In genomic region chr3:58697552-58697951, GRCh38 we compare ENCODE assay signal across 25 cellular contexts. TPM values are rescaled to one million over a fixed set of nuclear protein-coding genes. Genes with fewer than 3 reads are reported as not detected.
DNase-seq lines count a peak whose midpoint lies in the region; ATAC-seq, FAIRE-seq and TF ChIP-seq lines count a peak whose summit lies in the region.
"Had no signal": no experiment of that assay in that cellular context is flagged by ENCODE, and none has a peak within 500 bp of the region (broad histone marks: within the 10 kb centered on the region; RNA-seq: fewer than 3 reads in every experiment).

No MANE protein-coding gene starts in this region.

- ATAC-seq in GM18870 (IDR thresholded peaks at IDR 0.05; ENCODE audit: unreplicated experiment) (peak; percentile 73), GM21529 (IDR thresholded peaks at IDR 0.05; ENCODE audit: unreplicated experiment) (peak; percentile 47), HG03045 (IDR thresholded peaks at IDR 0.05; ENCODE audit: unreplicated experiment) (peak; percentile 43), K562 (no peak), HG02588 (IDR thresholded peaks at IDR 0.05; ENCODE audit: unreplicated experiment) (no peak), HG03196 (IDR thresholded peaks at IDR 0.05; ENCODE audit: unreplicated experiment) (no peak)
- ATAC-seq: activated naive CD8-positive, alpha-beta T cell treated with anti-CD3 and anti-CD28 coated beads, Interleukin-2, amount 50 U/mL, for 24 hours; heart left ventricle; stimulated activated memory B cell treated with anti-CD40 and anti-IgM and Interleukin-4, amounts not matched to agents 10 μg/mL and 1 μg/mL and 100 μg/mL, for 72 hours had no signal

- H3K4me1 ChIP-seq in K562 (replicated peaks in 1 of 2; ENCODE audit: control insufficient read depth in 2 of 2, insufficient read depth in 2 of 2, low read length in 2 of 2): no peaks in the 10 kb centered on the region
- H3K4me1 ChIP-seq: esophagus muscularis mucosa, heart left ventricle had no signal

- in situ Hi-C loops in K562 (cut with MboI): no loop called here

- DNase-seq in K562 (ENCODE audit: extremely low read depth in 1 of 4, low spot score in 3 of 4) (no peak), DMS114 treated with DMSO at 0.1 percent for 48 hours (lab: John Stamatoyannopoulos, UW; ENCODE audit: unreplicated experiment) (no peak), COLO668 (lab: John Stamatoyannopoulos, UW; ENCODE audit: unreplicated experiment) (no peak)
- DNase-seq: activated CD4-positive, alpha-beta memory T cell treated with anti-CD3 and anti-CD28 coated beads, Interleukin-2, amount 10 ng/mL, durations not matched to agents 7 days and 5 days; activated naive CD8-positive, alpha-beta T cell treated with anti-CD3 and anti-CD28 coated beads, Interleukin-2, amount 50 U/mL, for 24 hours; AML-193; dorsolateral prefrontal cortex; heart left ventricle; Kasumi-1; mammary epithelial cell; NCI-H1105 treated with DMSO at 0.1 percent for 48 hours; NK-92 treated with Interleukin-12 subunit alpha and Interleukin-12 subunit beta, amount 100 ng/mL, for 24 hours; trophoblast cell had no signal

- H3K36me3 ChIP-seq in K562 (ENCODE audit: control insufficient read depth, insufficient read depth, low read length): no peaks in the 10 kb centered on the region
- H3K36me3 ChIP-seq: esophagus muscularis mucosa, heart left ventricle had no signal

- TF ChIP-seq EP300 in K562 (IDR thresholded peaks at IDR 0.05; ENCODE audit: low read length): no peak

- H2AFZ ChIP-seq in K562 (ENCODE audit: low read depth, low read length): no peak overlapping the region

- no peaks in the 10 kb centered on the region for H3K9me3 ChIP-seq in K562 (replicated peaks; ENCODE audit: control insufficient read depth, insufficient read depth, low read depth, low read length)
- H3K9me3 ChIP-seq: esophagus muscularis mucosa had no signal

- no peak overlapping the region for H3K27ac ChIP-seq in K562 (ENCODE audit: extremely low read depth, low read depth, low read length)
- H3K27ac ChIP-seq: dorsolateral prefrontal cortex, esophagus muscularis mucosa, heart left ventricle had no signal

- H3K4me2 ChIP-seq in K562 (ENCODE audit: insufficient read depth, low read length): no peak overlapping the region
- H3K4me2 ChIP-seq: smooth muscle cell had no signal

- H4K20me1 ChIP-seq in K562 (replicated peaks; ENCODE audit: control insufficient read depth, insufficient read depth, low read length): no peaks in the 10 kb centered on the region

- no peak for TF ChIP-seq RAD21 in K562 (CRISPR knock-in tag; conservative IDR thresholded peaks at IDR 0.05 in 1 of 2, IDR thresholded peaks at IDR 0.05 in 1 of 2)

- no peak for TF ChIP-seq POLR2A in K562 (conservative IDR thresholded peaks at IDR 0.05)

- no peak overlapping the region for H3K9ac ChIP-seq in K562 (ENCODE audit: insufficient read depth in 1 of 2, low read depth in 2 of 2, low read length in 2 of 2)

- FAIRE-seq in K562 (lab: Jason Lieb, UNC): no peak
- FAIRE-seq: bronchial epithelial cell had no signal

- CTCF ChIA-PET in K562 (lab: Yijun Ruan, JAX; ENCODE audit: low intra/inter-chr PET ratio): no interaction called here

- no peaks in the 10 kb centered on the region for H3K79me2 ChIP-seq in K562 (ENCODE audit: control insufficient read depth, insufficient read depth, low read length)

- no TSS peak for BruUV-seq in K562 (replicated peaks; lab: Mats Ljungman, UMichigan)

- POLR2A ChIA-PET in K562 (lab: Yijun Ruan, JAX): no interaction called here

- no peaks in the 10 kb centered on the region for H3K27me3 ChIP-seq in K562 (ENCODE audit: control insufficient read depth in 2 of 2, insufficient read depth in 2 of 2, low read length in 2 of 2)
- H3K27me3 ChIP-seq: dorsolateral prefrontal cortex, esophagus muscularis mucosa, heart left ventricle had no signal

- H3K4me3 ChIP-seq in K562: no peak overlapping the region
- H3K4me3 ChIP-seq: dorsolateral prefrontal cortex, esophagus muscularis mucosa, heart left ventricle, smooth muscle cell had no signal

- no peaks in the 10 kb centered on the region for H3K9me1 ChIP-seq in K562 (ENCODE audit: control insufficient read depth, insufficient read depth, low read length)

- intact Hi-C loops in K562 (cut with micrococcal nuclease): no loop called here

- no peak for TF ChIP-seq CTCF in K562 (IDR thresholded peaks at IDR 0.05 in 2 of 3, conservative IDR thresholded peaks at IDR 0.05 in 1 of 3; ENCODE audit: insufficient read depth in 2 of 3, low read depth in 1 of 3, low read length in 3 of 3)

TF ChIP-seq in K562, 482 proteins besides CTCF, POLR2A, EP300 and RAD21:
- 0 out of 2 replicates have a peak, but pooled peaks have one; percentile 27 for TF ChIP-seq MAFG (tag; conservative IDR thresholded peaks at IDR 0.05)
- TF ChIP-seq RFX1 (IDR thresholded peaks at IDR 0.05): no peak

RNA-seq across cellular contexts. Expression of gene FAM3D, which starts 31.0 kb away (rescaled TPM):
- total RNA-seq in K562 (2011; cell fraction: chromatin; rRNA removed; ENCODE audit: low replicate concordance): not detected in 2 replicates
- not detected in 2 replicates for total RNA-seq in K562 (2011; cell fraction: nucleolus; rRNA removed)
- total RNA-seq in K562 (2011; cell fraction: nucleoplasm; rRNA removed): not detected in 2 replicates
- total RNA-seq in K562 (2014; rRNA removed): not detected in 2 replicates
- total RNA-seq in K562 (2014; rRNA removed; fragmentation: Illumina TruSeq; extraction: Trizol): not detected in 2 replicates
- total RNA-seq in K562 (2015; rRNA removed; fragmentation: Illumina TruSeq; extraction: Trizol): not detected in 2 replicates
- 0.49 TPM in 1 of 2 replicates, not detected in the other for total RNA-seq in K562 (2021)
- 0.16 TPM in 1 of 2 replicates, not detected in the other for polyA plus RNA-seq in K562 (2011; rRNA removed)
- polyA plus RNA-seq in K562 (2011; cell fraction: cytosol; rRNA removed): 0.04 TPM in 1 of 2 replicates, not detected in the other
- 0.17 and 0.30 TPM in 2 replicates for polyA plus RNA-seq in K562 (2011; cell fraction: nucleus; rRNA removed)
- polyA plus RNA-seq in K562 (2012): not detected in 2 replicates
- polyA plus RNA-seq in K562 (2014; fragmentation: Illumina TruSeq; extraction: Trizol): not detected in 2 replicates
- polyA plus RNA-seq in K562 (2014; fragmentation: Nextera tagmentation; extraction: Ambion mirVana): not detected
- polyA plus RNA-seq in K562 (2014; rRNA removed): 0.43 TPM in 1 of 2 replicates, not detected in the other
- not detected in 2 replicates for polyA minus RNA-seq in K562 (2011; rRNA and poly(A)+ RNA removed)
- polyA minus RNA-seq in K562 (2011; cell fraction: cytosol; rRNA and poly(A)+ RNA removed): not detected in 2 replicates
- polyA minus RNA-seq in K562 (2011; cell fraction: nucleus; rRNA and poly(A)+ RNA removed): not detected in 2 replicates
- total RNA-seq: activated CD4-positive, alpha-beta memory T cell treated with anti-CD3 and anti-CD28 coated beads, Interleukin-2, amount 10 ng/mL, durations not matched to agents 7 days and 5 days; esophagus muscularis mucosa; heart left ventricle; mammary epithelial cell; natural killer cell treated with Interleukin-12 subunit alpha and Interleukin-12 subunit beta and Interleukin-15 and Interleukin-18, amount 100 ng/mL, for 72 hours; posterior vena cava; RPMI7951 had no signal
- polyA plus RNA-seq: mammary epithelial cell had no signal

Comparison
In these comparisons a context has a peak if more than half of its experiments do, and no peak if none do; other contexts are left out.
1. ATAC-seq: peak in GM18870 (single experiment), GM21529 (single experiment) and HG03045 (single experiment); none in K562 (single experiment), HG02588 (single experiment) and HG03196 (single experiment).